In genomic region chr4:67714248-67714583, GRCh38 we compare ENCODE assay signal across 10 cellular contexts. TPM values are rescaled to one million over a fixed set of nuclear protein-coding genes. Genes with fewer than 3 reads are reported as not detected.
DNase-seq lines count a peak whose midpoint lies in the region; ATAC-seq and TF ChIP-seq lines count a peak whose summit lies in the region.
"Had no signal": no experiment of that assay in that cellular context is flagged by ENCODE, and none has a peak within 500 bp of the region (broad histone marks: within the 10 kb centered on the region; RNA-seq: fewer than 3 reads in every experiment).

No MANE protein-coding gene starts in this region.

- DNase-seq in GM10248 (ENCODE audit: extremely low spot score) (peak; percentile 43), GM20000 (ENCODE audit: low spot score) (peak; percentile 38), HT-29 (ENCODE audit: low spot score) (peak; percentile 30), hepatic stellate cell (ENCODE audit: low spot score) (peak; percentile 11), iPS-NIHi7 (ENCODE audit: extremely low spot score) (no peak), sciatic nerve (ENCODE audit: low spot score) (no peak), GDM1 (lab: John Stamatoyannopoulos, UW) (no peak), cortex of kidney (lab: John Stamatoyannopoulos, UW) (no peak)
- DNase-seq: NCI-H774 had no signal

- no peak for ATAC-seq in sciatic nerve

- TF ChIP-seq CTCF in GM10248 (IDR thresholded peaks at IDR 0.05; ENCODE audit: control extremely low read depth, extremely low read depth, low read depth, missing control alignments), result no peak
- no peak for TF ChIP-seq CTCF in GM20000 (IDR thresholded peaks at IDR 0.05; ENCODE audit: extremely low read depth, missing control alignments)

- CTCF ChIA-PET in GM10248 (lab: Yijun Ruan, JAX), result interaction anchor here (0.8 to 1.8 kb wide), 5 partner anchors 9 to 35 kb away, joined by 3 to 5 read pairs (median 4); partner anchors contain the start of gene UBA6

- intact Hi-C loops in sciatic nerve (cut with DNase I), result no loop called here

- POLR2A ChIA-PET in GM10248 (lab: Yijun Ruan, JAX), result no interaction called here

RNA-seq across cellular contexts. Expression of gene UBA6, which starts 13.3 kb away (rescaled TPM):
- total RNA-seq in HT-29 (2014; rRNA removed; shearing (Covaris generic)), result 28.9 and 29.6 TPM in 2 replicates
- total RNA-seq in sciatic nerve, result 62.7 TPM

RNA-seq across cellular contexts. Expression of gene GNRHR, which starts 40.0 kb away (rescaled TPM):
- total RNA-seq in HT-29 (2014; rRNA removed; shearing (Covaris generic)), result not detected in 2 replicates
- total RNA-seq in sciatic nerve, result not detected
- total RNA-seq: mucosa of gallbladder had no signal

Comparison
In these comparisons a context has a peak if more than half of its experiments do, and no peak if none do; other contexts are left out.
1. DNase-seq: peak in GM10248 (single experiment), GM20000 (single experiment), HT-29 (single experiment) and hepatic stellate cell (single experiment); none in iPS-NIHi7 (single experiment), sciatic nerve (single experiment), GDM1 (single experiment) and cortex of kidney (single experiment).